ENCODE assay signal across 25 cellular contexts in genomic region chr17:20201059-20201458, GRCh38.
DNase-seq lines count a peak whose midpoint lies in the region; ATAC-seq, FAIRE-seq and TF ChIP-seq lines count a peak whose summit lies in the region.
"Had no signal": no experiment of that assay in that cellular context is flagged by ENCODE, and none has a peak within 500 bp of the region (broad histone marks: within the 10 kb centered on the region; RNA-seq: fewer than 3 reads in every experiment).

No MANE protein-coding gene starts in this region.

- H3K9ac ChIP-seq in H1 (replicated peaks in 1 of 4; ENCODE audit: extremely low read depth in 1 of 4, low read depth in 3 of 4, low read length in 3 of 4) (no peak overlapping the region), smooth muscle cell (ENCODE audit: low read depth) (no peak overlapping the region)
- H3K9ac ChIP-seq: GM23248 had no signal

- TF ChIP-seq POLR2A in H1 (IDR thresholded peaks at IDR 0.05; ENCODE audit: control extremely low read depth in 1 of 2, low read depth in 2 of 2, low read length in 2 of 2) (no peak), upper lobe of left lung (IDR thresholded peaks at IDR 0.05) (no peak)

- H3K23ac ChIP-seq in H1 (ENCODE audit: insufficient read length): no peak overlapping the region

- H4K20me1 ChIP-seq in H1 (replicated peaks in 1 of 2; ENCODE audit: control insufficient read depth in 1 of 2, insufficient read depth in 2 of 2, low read length in 2 of 2) (no peaks in the 10 kb centered on the region), smooth muscle cell (ENCODE audit: low read depth) (no peaks in the 10 kb centered on the region)

- CTCF ChIA-PET in H1 (lab: Charles Lee; ENCODE audit: partially characterized antibody): interaction anchor here (1.1 to 2.0 kb wide), 2 partner anchors 12 to 25 kb away, joined by 3 to 6 read pairs; no protein-coding TSS in a partner anchor
- CTCF ChIA-PET in activated CD4-positive, alpha-beta T cell treated with anti-CD3 and anti-CD28 coated beads, Interleukin-2, amount 10 ng/mL, durations not matched to agents 7 days and 5 days (lab: Charles Lee): no interaction called here

- TF ChIP-seq RAD21 in H1 (IDR thresholded peaks at IDR 0.05 in 1 of 2, conservative IDR thresholded peaks at IDR 0.05 in 1 of 2; ENCODE audit: low read depth in 2 of 2, low read length in 2 of 2): no peak

- H3K27me3 Mint-ChIP-seq in activated CD4-positive, alpha-beta T cell treated with anti-CD3 and anti-CD28 coated beads, Interleukin-2, amount 10 ng/mL, durations not matched to agents 7 days and 5 days: no peaks in the 10 kb centered on the region
- H3K27me3 Mint-ChIP-seq: CD4-positive, alpha-beta T cell; IgD-negative memory B cell had no signal

- H3K9me3 ChIP-seq in RWPE2 (ENCODE audit: severe bottlenecking) (peaks cover 3% of the 10 kb centered on the region), H1 (ENCODE audit: insufficient read depth in 2 of 2, low read depth in 1 of 2, low read length in 1 of 2) (peaks cover 8 to 12% of the 10 kb centered on the region in 2 experiments), smooth muscle cell (replicated peaks; ENCODE audit: low read depth) (peaks cover 5% of the 10 kb centered on the region), upper lobe of left lung (no peaks in the 10 kb centered on the region)
- H3K9me3 ChIP-seq: BE2C had no signal

- peaks cover 3% of the 10 kb centered on the region; the same call in 1 of the 2 replicates for H3K36me3 ChIP-seq in RWPE2 (ENCODE audit: low read depth)
- H3K36me3 ChIP-seq in H1 (ENCODE audit: control insufficient read depth in 2 of 4, insufficient read depth in 4 of 4, low read length in 3 of 4): peaks cover 0 to 14% (median 2%) of the 10 kb centered on the region in 4 experiments; a peak in 3 of 8 replicates
- peaks cover under 1% of the 10 kb centered on the region for H3K36me3 ChIP-seq in smooth muscle cell (ENCODE audit: low read depth)
- H3K36me3 ChIP-seq in upper lobe of left lung: no peaks in the 10 kb centered on the region
- H3K36me3 ChIP-seq: BE2C had no signal

- H2AFZ ChIP-seq in H1 (ENCODE audit: low read length): no peak overlapping the region
- no peak overlapping the region for H2AFZ ChIP-seq in smooth muscle cell (ENCODE audit: low read depth)
- H2AFZ ChIP-seq: GM23248 had no signal

- no peak for FAIRE-seq in H1 (lab: Jason Lieb, UNC)
- FAIRE-seq: D721Med, GM12892, GM18507, HepG2, HTR-8/SVneo had no signal

- no peak overlapping the region for H4K5ac ChIP-seq in H1 (ENCODE audit: insufficient read length, low read depth, low read length)

- ATAC-seq in RWPE2 (ENCODE audit: low read depth) (no peak), upper lobe of left lung (ENCODE audit: low FRiP score in 2 of 2) (no peak), HG02840 (IDR thresholded peaks at IDR 0.05; ENCODE audit: low FRiP score, unreplicated experiment) (no peak)
- ATAC-seq: HCT116, HepG2 had no signal

- H2BK120ac ChIP-seq in H1 (replicated peaks; ENCODE audit: low read depth, low read length): no peak overlapping the region

- H3K23me2 ChIP-seq in H1 (ENCODE audit: low read depth, low read length): no peaks in the 10 kb centered on the region

- no peak overlapping the region for H2BK12ac ChIP-seq in H1 (ENCODE audit: low read depth, low read length)

- H2AK5ac ChIP-seq in H1 (ENCODE audit: low read depth, low read length): no peak overlapping the region

- H3K4me3 Mint-ChIP-seq in activated CD4-positive, alpha-beta T cell treated with anti-CD3 and anti-CD28 coated beads, Interleukin-2, amount 10 ng/mL, durations not matched to agents 7 days and 5 days: no peak overlapping the region
- H3K4me3 Mint-ChIP-seq: CD4-positive, alpha-beta T cell; HFFc6; IgD-negative memory B cell had no signal

- peaks cover 27% of the 10 kb centered on the region for H3F3A ChIP-seq in smooth muscle cell (ENCODE audit: low read depth)

- peaks cover 4% of the 10 kb centered on the region for H3K9me3 Mint-ChIP-seq in activated CD4-positive, alpha-beta T cell treated with anti-CD3 and anti-CD28 coated beads, Interleukin-2, amount 10 ng/mL, durations not matched to agents 7 days and 5 days

- H4K8ac ChIP-seq in H1 (ENCODE audit: extremely low read depth, insufficient read depth, low read length): no peak overlapping the region

- no peak overlapping the region for H3K4me2 ChIP-seq in H1 (ENCODE audit: insufficient read depth in 1 of 2, low read depth in 2 of 2, low read length in 2 of 2)
- no peak overlapping the region for H3K4me2 ChIP-seq in smooth muscle cell

- H2BK15ac ChIP-seq in H1 (ENCODE audit: low read length): no peak overlapping the region

- H3K14ac ChIP-seq in H1 (ENCODE audit: insufficient read length): no peak overlapping the region

- H2BK20ac ChIP-seq in H1 (ENCODE audit: low read length): no peak overlapping the region; the same call in 1 of the 2 replicates

- H3K27ac Mint-ChIP-seq in activated CD4-positive, alpha-beta T cell treated with anti-CD3 and anti-CD28 coated beads, Interleukin-2, amount 10 ng/mL, durations not matched to agents 7 days and 5 days: no peak overlapping the region
- H3K27ac Mint-ChIP-seq: CD4-positive, alpha-beta T cell; IgD-negative memory B cell had no signal

- TF ChIP-seq EP300 in H1 (IDR thresholded peaks at IDR 0.05; ENCODE audit: borderline replicate concordance in 1 of 2, low read depth in 2 of 2, low read length in 2 of 2) (no peak), upper lobe of left lung (IDR thresholded peaks at IDR 0.05) (no peak)

- TF ChIP-seq CTCF in C4-2B (conservative IDR thresholded peaks at IDR 0.05) (no peak), RWPE2 (IDR thresholded peaks at IDR 0.05; ENCODE audit: poor library complexity, severe bottlenecking) (no peak), H1 (IDR thresholded peaks at IDR 0.05; ENCODE audit: control extremely low read depth in 1 of 3, insufficient read depth in 1 of 3, low read depth in 1 of 3, low read length in 3 of 3) (no peak), smooth muscle cell (IDR thresholded peaks at IDR 0.05; ENCODE audit: borderline replicate concordance, insufficient read depth, poor library complexity, severe bottlenecking) (no peak), upper lobe of left lung (IDR thresholded peaks at IDR 0.05) (no peak)

- 76% methylated on average over 10 of the region's 10 CpGs; no CpG with 5 or more reads in 1 of the 2 experiments for WGBS in H1 (ENCODE audit: extremely low coverage in 1 of 2, insufficient coverage in 1 of 2, insufficient read length in 1 of 2, insufficient replicate concordance in 2 of 2, low coverage in 1 of 2, low lambda C conversion rate in 2 of 2, missing lambda C conversion rate in 1 of 2), 2 experiments
- 93% methylated on average over 10 of the region's 10 CpGs for WGBS in smooth muscle cell (ENCODE audit: low lambda C conversion rate)
- whole genome bisulfite sequencing in upper lobe of left lung, 2 donors: 90 to 91% methylated on average over 10 of the region's 10 CpGs

- H3K18ac ChIP-seq in H1 (ENCODE audit: extremely low read depth, low read length): no peak overlapping the region

- H3K79me1 ChIP-seq in H1 (ENCODE audit: low read depth, low read length): peaks cover 5% of the 10 kb centered on the region; the same call in 1 of the 2 replicates

- H3K4me3 ChIP-seq in RWPE2 (ENCODE audit: severe bottlenecking) (no peak overlapping the region), H1 (ENCODE audit: extremely low read depth in 1 of 4, insufficient read depth in 2 of 4, low read depth in 3 of 4, low read length in 4 of 4) (no peak overlapping the region), smooth muscle cell (no peak overlapping the region), upper lobe of left lung (no peak overlapping the region)
- H3K4me3 ChIP-seq: GM23248 had no signal

- H3K27me3 ChIP-seq in RWPE2 (ENCODE audit: insufficient read depth, poor library complexity, severe bottlenecking): no peaks in the 10 kb centered on the region
- no peaks in the 10 kb centered on the region for H3K27me3 ChIP-seq in H1 (replicated peaks in 1 of 4; ENCODE audit: control insufficient read depth in 3 of 4, extremely low read depth in 1 of 4, insufficient read depth in 3 of 4, low read length in 3 of 4)
- H3K27me3 ChIP-seq in smooth muscle cell (ENCODE audit: low read depth): no peaks in the 10 kb centered on the region
- no peaks in the 10 kb centered on the region for H3K27me3 ChIP-seq in upper lobe of left lung
- H3K27me3 ChIP-seq: BE2C had no signal

- no peaks in the 10 kb centered on the region for H3K36me3 Mint-ChIP-seq in activated CD4-positive, alpha-beta T cell treated with anti-CD3 and anti-CD28 coated beads, Interleukin-2, amount 10 ng/mL, durations not matched to agents 7 days and 5 days (ENCODE audit: low read depth)

- H3K4me1 ChIP-seq in RWPE2 (ENCODE audit: insufficient read depth, poor library complexity, severe bottlenecking): peaks cover 47% of the 10 kb centered on the region
- H3K4me1 ChIP-seq in H1 (replicated peaks in 1 of 4; ENCODE audit: control insufficient read depth in 3 of 4, insufficient read depth in 4 of 4, low read length in 3 of 4): peaks cover 5 to 20% (median 13%) of the 10 kb centered on the region in 4 experiments
- peaks cover 36% of the 10 kb centered on the region for H3K4me1 ChIP-seq in smooth muscle cell (ENCODE audit: low read depth)
- H3K4me1 ChIP-seq in upper lobe of left lung: peaks cover 0 to under 1% (median 0%) of the 10 kb centered on the region in 4 donors
- H3K4me1 ChIP-seq: BE2C had no signal

- POLR2A ChIA-PET in H1 (lab: Charles Lee; ENCODE audit: partially characterized antibody): interaction anchor here (0.6 to 2.1 kb wide), 3 partner anchors 12 to 43 kb away, joined by 3 to 5 read pairs (median 3); no protein-coding TSS in a partner anchor
- POLR2A ChIA-PET in activated CD4-positive, alpha-beta T cell treated with anti-CD3 and anti-CD28 coated beads, Interleukin-2, amount 10 ng/mL, durations not matched to agents 7 days and 5 days (lab: Charles Lee): no interaction called here

- DNase-seq in RWPE2 (ENCODE audit: low spot score) (no peak), H1 (ENCODE audit: low read depth in 1 of 2, low spot score in 2 of 2) (no peak), smooth muscle cell (lab: John Stamatoyannopoulos, UW; ENCODE audit: unreplicated experiment) (no peak), upper lobe of left lung (no peak)
- no peak for DNase-seq in activated CD4-positive, alpha-beta T cell treated with anti-CD3 and anti-CD28 coated beads, Interleukin-2, amount 10 ng/mL, durations not matched to agents 7 days and 5 days
- DNase-seq: 8988T; BE2C; C1 segment of cervical spinal cord; Caco-2; CD4-positive, alpha-beta T cell; DMS153; DMS79; GDM1; GM23248; H7; HFFc6 had no signal

- no peak overlapping the region for H3K56ac ChIP-seq in H1 (replicated peaks; ENCODE audit: insufficient read length, low read depth, low read length)

- H3K4me1 Mint-ChIP-seq in activated CD4-positive, alpha-beta T cell treated with anti-CD3 and anti-CD28 coated beads, Interleukin-2, amount 10 ng/mL, durations not matched to agents 7 days and 5 days: peaks cover 3% of the 10 kb centered on the region

- no peak overlapping the region for H4K91ac ChIP-seq in H1 (replicated peaks; ENCODE audit: insufficient read length, low read length)

- peaks cover 0 to 75% of the 10 kb centered on the region in 2 experiments; a peak in 2 of 4 replicates for H3K79me2 ChIP-seq in H1 (ENCODE audit: control insufficient read depth in 1 of 2, insufficient read depth in 2 of 2, low read length in 2 of 2)
- peaks cover 90% of the 10 kb centered on the region for H3K79me2 ChIP-seq in smooth muscle cell (ENCODE audit: low read depth)

- 0 out of 2 replicates have a peak overlapping the region, but pooled peaks have one; percentile 54 for H2BK5ac ChIP-seq in H1 (ENCODE audit: low read depth, low read length)

- H3K27ac ChIP-seq in C4-2B: peak overlapping the region; percentile 32; the same call in 1 of the 2 replicates
- H3K27ac ChIP-seq in RWPE2 (ENCODE audit: poor library complexity, severe bottlenecking): peak overlapping the region; percentile 98
- no peak overlapping the region for H3K27ac ChIP-seq in H1 (ENCODE audit: low read depth, low read length)
- H3K27ac ChIP-seq in smooth muscle cell (ENCODE audit: low read depth): peak overlapping the region; percentile 51
- no peak overlapping the region for H3K27ac ChIP-seq in upper lobe of left lung
- H3K27ac ChIP-seq: GM23248 had no signal

- no peak overlapping the region for H3K4ac ChIP-seq in H1 (replicated peaks; ENCODE audit: insufficient read length, low read depth, low read length)

Comparison
In these comparisons a context has a peak if more than half of its experiments do, and no peak if none do; other contexts are left out.
1. H3K27ac ChIP-seq: peak in C4-2B (single experiment), RWPE2 (single experiment) and smooth muscle cell (single experiment); none in H1 (single experiment) and upper lobe of left lung (0 of 4).